In the genomic region with DNA sequence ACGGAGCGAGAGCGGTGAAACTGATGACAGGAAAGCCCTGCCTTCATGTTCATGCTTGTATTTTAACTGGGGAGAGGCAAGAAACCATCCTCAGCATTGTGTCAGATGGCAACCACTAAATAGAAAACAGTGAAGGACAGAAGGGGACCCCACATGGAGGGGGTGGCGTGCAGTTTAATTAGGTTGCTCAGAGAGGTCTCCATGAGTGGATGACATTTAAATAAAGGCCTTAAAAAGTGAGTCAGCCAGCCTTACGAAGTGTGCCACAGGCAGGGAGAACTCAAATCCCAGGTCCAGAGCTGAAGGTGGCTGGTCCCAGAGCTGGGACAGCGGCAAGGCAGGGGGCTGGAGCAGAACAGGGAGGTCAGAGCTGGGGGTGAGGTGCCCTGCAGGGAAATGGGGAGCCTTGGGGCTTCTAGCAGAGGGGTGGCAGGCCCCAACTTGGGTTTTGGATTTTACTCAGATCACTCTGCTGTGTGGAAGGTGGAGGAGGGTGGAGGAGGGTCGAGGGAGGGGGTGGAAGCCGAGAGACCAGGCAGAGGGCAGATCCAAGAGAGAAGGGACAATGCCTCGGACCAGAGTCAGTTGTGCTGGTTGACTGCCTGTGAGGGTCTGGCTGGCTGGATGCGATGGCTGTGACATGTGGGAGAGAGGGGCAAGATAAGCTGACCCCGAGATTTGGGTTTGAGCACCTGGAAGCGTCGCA, we compare ENCODE assay signal across 12 cellular contexts.
A peak's percentile ranks its signal among the peaks of the same experiment; 100 is the strongest.
DNase-seq lines count a peak whose midpoint lies in the region; ATAC-seq and TF ChIP-seq lines count a peak whose summit lies in the region.
"Had no signal": no experiment of that assay in that cellular context is flagged by ENCODE, and none has a peak within 500 bp of the region (broad histone marks: within the 10 kb centered on the region; RNA-seq: fewer than 3 reads in every experiment).

No MANE protein-coding gene starts in this region.

- H3K4me3 ChIP-seq in choroid plexus epithelial cell (ENCODE audit: low read depth, low read length) (no peak overlapping the region), thyroid gland (replicated peaks in 1 of 3) (no peak overlapping the region)
- H3K4me3 ChIP-seq: ovary had no signal

- no peak for TF ChIP-seq CTCF in choroid plexus epithelial cell (conservative IDR thresholded peaks at IDR 0.05; ENCODE audit: low read depth, low read length)
- TF ChIP-seq CTCF in thyroid gland (IDR thresholded peaks at IDR 0.05) = no peak

- H3K4me1 ChIP-seq in thyroid gland = peaks cover 11 to 44% of the 10 kb centered on the region in 2 donors

- no peak for DNase-seq in activated CD4-positive, alpha-beta T cell treated with anti-CD3 and anti-CD28 coated beads, Interleukin-2, amount 10 ng/mL, durations not matched to agents 7 days and 5 days
- no peak for DNase-seq in activated CD4-positive, alpha-beta T cell treated with anti-CD3 and anti-CD28 coated beads, Interleukin-2, amount 50 U/mL, for 48 hours
- DNase-seq in NCI-H146 (lab: John Stamatoyannopoulos, UW) = peak; percentile 22
- peak; percentile 20 for DNase-seq in choroid plexus epithelial cell (ENCODE audit: low read depth)
- DNase-seq in stimulated activated effector memory CD8-positive, alpha-beta T cell treated with anti-CD3 and anti-CD28 coated beads, Interleukin-12 subunit alpha, Interleukin-12 subunit beta, amount 100 ng/mL, for 72 hours (ENCODE audit: low spot score in 2 of 2) = peak in 1 of 2 donors; percentile 47
- no peak for DNase-seq in thyroid gland
- DNase-seq in DMS53 (lab: John Stamatoyannopoulos, UW) = no peak
- DNase-seq: GDM1, SIG-M5 had no signal

- POLR2A ChIA-PET in activated CD4-positive, alpha-beta T cell treated with anti-CD3 and anti-CD28 coated beads, Interleukin-2, amount 10 ng/mL, durations not matched to agents 7 days and 5 days (lab: Charles Lee) = no interaction called here

- intact Hi-C loops in thyroid gland (cut with DNase I) = no loop called here

- H3K27ac ChIP-seq in thyroid gland = no peak overlapping the region
- H3K27ac ChIP-seq: ovary had no signal

- CTCF ChIA-PET in activated CD4-positive, alpha-beta T cell treated with anti-CD3 and anti-CD28 coated beads, Interleukin-2, amount 10 ng/mL, durations not matched to agents 7 days and 5 days (lab: Charles Lee) = interaction anchor here (0.9 to 1.1 kb wide), 4 partner anchors 34 to 133 kb away, joined by 3 to 4 read pairs (median 3); no protein-coding TSS in a partner anchor

- peaks cover under 1% of the 10 kb centered on the region for H3K36me3 Mint-ChIP-seq in activated CD4-positive, alpha-beta T cell treated with anti-CD3 and anti-CD28 coated beads, Interleukin-2, amount 10 ng/mL, durations not matched to agents 7 days and 5 days (ENCODE audit: low read depth)
- no peaks in the 10 kb centered on the region for H3K36me3 Mint-ChIP-seq in stimulated activated effector memory CD8-positive, alpha-beta T cell treated with anti-CD3 and anti-CD28 coated beads, Interleukin-12 subunit alpha, Interleukin-12 subunit beta, amount 100 ng/mL, for 72 hours
- H3K36me3 Mint-ChIP-seq: mesothelial cell of epicardium had no signal

- no peaks in the 10 kb centered on the region for H3K27me3 Mint-ChIP-seq in activated CD4-positive, alpha-beta T cell treated with anti-CD3 and anti-CD28 coated beads, Interleukin-2, amount 10 ng/mL, durations not matched to agents 7 days and 5 days

- peak overlapping the region; percentile 41 for H3K27ac Mint-ChIP-seq in activated CD4-positive, alpha-beta T cell treated with anti-CD3 and anti-CD28 coated beads, Interleukin-2, amount 10 ng/mL, durations not matched to agents 7 days and 5 days
- H3K27ac Mint-ChIP-seq in stimulated activated effector memory CD8-positive, alpha-beta T cell treated with anti-CD3 and anti-CD28 coated beads, Interleukin-12 subunit alpha, Interleukin-12 subunit beta, amount 100 ng/mL, for 72 hours = peak overlapping the region; percentile 63
- H3K27ac Mint-ChIP-seq: mesothelial cell of epicardium had no signal

- ATAC-seq in stimulated activated effector memory CD8-positive, alpha-beta T cell treated with anti-CD3 and anti-CD28 coated beads, Interleukin-12 subunit alpha, Interleukin-12 subunit beta, amount 100 ng/mL, for 72 hours = peak; percentile 19
- no peak for ATAC-seq in GM18909 (IDR thresholded peaks at IDR 0.05; ENCODE audit: poor library complexity, unreplicated experiment)

- H3K36me3 ChIP-seq in thyroid gland = no peaks in the 10 kb centered on the region
- H3K36me3 ChIP-seq: ovary had no signal

- H3K4me1 Mint-ChIP-seq in activated CD4-positive, alpha-beta T cell treated with anti-CD3 and anti-CD28 coated beads, Interleukin-2, amount 10 ng/mL, durations not matched to agents 7 days and 5 days = peaks cover 65% of the 10 kb centered on the region
- peaks cover 53% of the 10 kb centered on the region for H3K4me1 Mint-ChIP-seq in stimulated activated effector memory CD8-positive, alpha-beta T cell treated with anti-CD3 and anti-CD28 coated beads, Interleukin-12 subunit alpha, Interleukin-12 subunit beta, amount 100 ng/mL, for 72 hours

- no peaks in the 10 kb centered on the region for H3K27me3 ChIP-seq in thyroid gland
- H3K27me3 ChIP-seq: ovary had no signal

- no peaks in the 10 kb centered on the region for H3K9me3 ChIP-seq in thyroid gland
- H3K9me3 ChIP-seq: ovary had no signal

- no peak for TF ChIP-seq POLR2A in thyroid gland (IDR thresholded peaks at IDR 0.05)

- 95 to 96% methylated on average over 13 of the region's 13 CpGs for WGBS in thyroid gland, 2 donors

- no peak overlapping the region for H3K4me3 Mint-ChIP-seq in activated CD4-positive, alpha-beta T cell treated with anti-CD3 and anti-CD28 coated beads, Interleukin-2, amount 10 ng/mL, durations not matched to agents 7 days and 5 days
- peak overlapping the region; percentile 11 for H3K4me3 Mint-ChIP-seq in stimulated activated effector memory CD8-positive, alpha-beta T cell treated with anti-CD3 and anti-CD28 coated beads, Interleukin-12 subunit alpha, Interleukin-12 subunit beta, amount 100 ng/mL, for 72 hours
- H3K4me3 Mint-ChIP-seq: mesothelial cell of epicardium had no signal

- peaks cover 3% of the 10 kb centered on the region for H3K9me3 Mint-ChIP-seq in activated CD4-positive, alpha-beta T cell treated with anti-CD3 and anti-CD28 coated beads, Interleukin-2, amount 10 ng/mL, durations not matched to agents 7 days and 5 days
- peaks cover 3% of the 10 kb centered on the region for H3K9me3 Mint-ChIP-seq in stimulated activated effector memory CD8-positive, alpha-beta T cell treated with anti-CD3 and anti-CD28 coated beads, Interleukin-12 subunit alpha, Interleukin-12 subunit beta, amount 100 ng/mL, for 72 hours

Comparison
In these comparisons a context has a peak if more than half of its experiments do, and no peak if none do; other contexts are left out.
1. DNase-seq: peak in NCI-H146 (single experiment) and choroid plexus epithelial cell (single experiment); none in activated CD4-positive, alpha-beta T cell treated with anti-CD3 and anti-CD28 coated beads, Interleukin-2, amount 10 ng/mL, durations not matched to agents 7 days and 5 days (single experiment), activated CD4-positive, alpha-beta T cell treated with anti-CD3 and anti-CD28 coated beads, Interleukin-2, amount 50 U/mL, for 48 hours (0 of 2), thyroid gland (0 of 2) and DMS53 (single experiment).